ENCODE assay signal across 8 cellular contexts in genomic region chr1:223907943-223908587, GRCh38.
DNase-seq lines count a peak whose midpoint lies in the region; ATAC-seq and TF ChIP-seq lines count a peak whose summit lies in the region.
"Not testable (repeated sequence)": the region's sequence is repeated elsewhere in the genome, so short reads cannot be mapped to it uniquely, and the experiment has no call there.

No MANE protein-coding gene starts in this region.

- not testable (repeated sequence) for H3K4me1 Mint-ChIP-seq in H9; naive thymus-derived CD4-positive, alpha-beta T cell

- H3K56ac ChIP-seq in H9 (ENCODE audit: insufficient read length, low read depth, low read length): not testable (repeated sequence)

- not testable (repeated sequence) for H4K5ac ChIP-seq in H9 (ENCODE audit: insufficient read length, low read depth, low read length)

- not testable (repeated sequence) for H3K79me1 ChIP-seq in H9 (ENCODE audit: insufficient read depth, low read depth, low read length, poor library complexity, severe bottlenecking)

- H3K4me1 ChIP-seq in H9 (ENCODE audit: insufficient read depth, low read length); SK-N-SH (ENCODE audit: control insufficient read depth in 1 of 2, insufficient read depth in 2 of 2, low read depth in 1 of 2, low read length in 1 of 2); naive thymus-derived CD4-positive, alpha-beta T cell (ENCODE audit: control insufficient read depth in 2 of 2, insufficient read depth in 2 of 2, low read length in 2 of 2): not testable (repeated sequence)

- H3K23ac ChIP-seq in H9 (ENCODE audit: insufficient read length, low read depth, low read length): not testable (repeated sequence)

- H3K4ac ChIP-seq in H9 (ENCODE audit: low read depth, low read length): not testable (repeated sequence)

- in situ Hi-C loops in astrocyte of the cerebellum (cut with HindIII; ENCODE audit: low sequenced_read_pairs): not testable (repeated sequence)

- H3K4me3 ChIP-seq in SK-N-SH (ENCODE audit: low read depth in 2 of 2, low read length in 1 of 2); astrocyte of the cerebellum (ENCODE audit: low read depth, low read length); fibroblast of villous mesenchyme (ENCODE audit: low read depth, low read length); naive thymus-derived CD4-positive, alpha-beta T cell (ENCODE audit: low read length): not testable (repeated sequence)

- not testable (repeated sequence) for H3T11ph ChIP-seq in H9 (ENCODE audit: low read length)

- H3K79me2 ChIP-seq in H9 (ENCODE audit: insufficient read depth, low read length); SK-N-SH (ENCODE audit: insufficient read depth): not testable (repeated sequence)

- H3K9ac ChIP-seq in H9 (ENCODE audit: extremely low read depth, insufficient read length, low read length); SK-N-SH: not testable (repeated sequence)

- not testable (repeated sequence) for H3K27ac ChIP-seq in H9 (ENCODE audit: insufficient read length, low read depth, low read length); SK-N-SH (ENCODE audit: low read depth in 2 of 2, low read length in 1 of 2); naive thymus-derived CD4-positive, alpha-beta T cell (ENCODE audit: low read depth, low read length)

- intact Hi-C loops in naive thymus-derived CD4-positive, alpha-beta T cell (cut with micrococcal nuclease): loop anchor here in 1 of 2 donors (5.0 kb wide), 2 partner anchors 96 to 211 kb away; no protein-coding TSS in a partner anchor

- 0 out of 7 replicates have a peak overlapping the region, but pooled peaks of 1 of the 3 experiments have one; percentile 27 for H3K27ac Mint-ChIP-seq in H9
- peak overlapping the region in 3 of 9 donors; percentile 29 to 80 (median 55) for H3K27ac Mint-ChIP-seq in naive thymus-derived CD4-positive, alpha-beta T cell

- H2BK5ac ChIP-seq in H9 (ENCODE audit: insufficient read length, low read length): not testable (repeated sequence)

- H3K9me2 ChIP-seq in SK-N-SH: not testable (repeated sequence)

- H2BK12ac ChIP-seq in H9 (ENCODE audit: insufficient read length, low read depth, low read length): not testable (repeated sequence)

- not testable (repeated sequence) for DNase-seq in AG09319 (ENCODE audit: extremely low read depth, low read depth); H9; SK-N-SH; astrocyte of the cerebellum (ENCODE audit: low read depth); fibroblast of villous mesenchyme (ENCODE audit: low read depth)
- peak; percentile 2 for DNase-seq in activated T-cell treated with anti-CD3 and anti-CD28 coated beads for 48 hours (ENCODE audit: low read depth)
- DNase-seq in naive thymus-derived CD4-positive, alpha-beta T cell: peak in 7 of 9 donors; percentile 19 to 61 (median 54)
- DNase-seq in stimulated activated CD4-positive, alpha-beta T cell treated with anti-CD3 and anti-CD28 coated beads, Interleukin-15, amount 100 ng/mL, for 24 hours: peak; percentile 33

- not testable (repeated sequence) for H3K4me3 Mint-ChIP-seq in H9
- peak overlapping the region in 1 of 10 donors; percentile 59 for H3K4me3 Mint-ChIP-seq in naive thymus-derived CD4-positive, alpha-beta T cell

- CTCF ChIA-PET in SK-N-SH (lab: Yijun Ruan, JAX): interaction anchor here (2.0 kb wide), 1 partner anchor 96 kb away, joined by 6 read pairs; no protein-coding TSS in a partner anchor
- CTCF ChIA-PET in naive thymus-derived CD4-positive, alpha-beta T cell (lab: Charles Lee): interaction anchor here (0.7 kb wide), 1 partner anchor 1516 kb away, joined by 4 read pairs; no protein-coding TSS in a partner anchor

- not testable (repeated sequence) for H2AK5ac ChIP-seq in H9 (ENCODE audit: insufficient read length, low read length)

- not testable (repeated sequence) for H3K27me3 ChIP-seq in H9 (ENCODE audit: insufficient read depth, low read length); SK-N-SH (ENCODE audit: insufficient read depth); naive thymus-derived CD4-positive, alpha-beta T cell (ENCODE audit: control insufficient read depth in 2 of 2, insufficient read depth in 2 of 2, low read length in 2 of 2)

- not testable (repeated sequence) for H2AFZ ChIP-seq in H9 (ENCODE audit: low read length); SK-N-SH (ENCODE audit: low read depth)

- not testable (repeated sequence) for H3K4me2 ChIP-seq in H9 (ENCODE audit: insufficient read depth, insufficient read length, low read length); SK-N-SH

- not testable (repeated sequence) for H3K9me3 ChIP-seq in H9 (ENCODE audit: control insufficient read depth, low read depth, low read length); SK-N-SH; naive thymus-derived CD4-positive, alpha-beta T cell (ENCODE audit: control insufficient read depth in 2 of 3, low read length in 3 of 3)

- not testable (repeated sequence) for ATAC-seq in naive thymus-derived CD4-positive, alpha-beta T cell

- not testable (repeated sequence) for H2BK120ac ChIP-seq in H9 (ENCODE audit: low read depth, low read length, poor library complexity, severe bottlenecking)

- H3K18ac ChIP-seq in H9 (ENCODE audit: insufficient read length, low read depth, low read length): not testable (repeated sequence)

- not testable (repeated sequence) for H3K36me3 ChIP-seq in SK-N-SH (replicated peaks in 1 of 2; ENCODE audit: control insufficient read depth in 1 of 2, insufficient read depth in 2 of 2, low read length in 1 of 2); naive thymus-derived CD4-positive, alpha-beta T cell (ENCODE audit: control insufficient read depth in 2 of 3, insufficient read depth in 3 of 3, low read length in 3 of 3)

- H3K9me3 Mint-ChIP-seq in H9; naive thymus-derived CD4-positive, alpha-beta T cell: not testable (repeated sequence)

- H4K20me1 ChIP-seq in H9 (ENCODE audit: control insufficient read depth, insufficient read depth, insufficient read length); SK-N-SH (ENCODE audit: insufficient read depth): not testable (repeated sequence)

- H2BK15ac ChIP-seq in H9 (ENCODE audit: low read depth, low read length): not testable (repeated sequence)

- peak; percentile 15 for TF ChIP-seq CTCF in AG09319 (IDR thresholded peaks at IDR 0.05; ENCODE audit: low read depth, low read length)
- TF ChIP-seq CTCF in H9 (conservative IDR thresholded peaks at IDR 0.05): peak; percentile 52
- TF ChIP-seq CTCF in SK-N-SH (IDR thresholded peaks at IDR 0.05): peak; percentile 53
- TF ChIP-seq CTCF in astrocyte of the cerebellum (IDR thresholded peaks at IDR 0.05; ENCODE audit: low read depth, low read length, missing control alignments): peak; percentile 24
- peak; percentile 9 for TF ChIP-seq CTCF in fibroblast of villous mesenchyme (IDR thresholded peaks at IDR 0.05; ENCODE audit: insufficient read depth, low read depth, low read length)

- H2BK20ac ChIP-seq in H9 (ENCODE audit: low read depth, low read length, poor library complexity, severe bottlenecking): not testable (repeated sequence)

- WGBS in H9 (ENCODE audit: extremely low coverage, insufficient read length, low lambda C conversion rate): no CpG with 5 or more reads among the region's 4 CpGs
- WGBS in SK-N-SH (ENCODE audit: low lambda C conversion rate): 31% methylated on average over 4 of the region's 4 CpGs

- POLR2A ChIA-PET in SK-N-SH (lab: Yijun Ruan, JAX); naive thymus-derived CD4-positive, alpha-beta T cell (lab: Charles Lee): not testable (repeated sequence)

- H4K91ac ChIP-seq in H9 (ENCODE audit: insufficient read length, low read depth, low read length): not testable (repeated sequence)

- H3K36me3 Mint-ChIP-seq in H9 (ENCODE audit: insufficient read depth in 1 of 3, low read depth in 3 of 3); naive thymus-derived CD4-positive, alpha-beta T cell: not testable (repeated sequence)

- not testable (repeated sequence) for TF ChIP-seq EP300 in SK-N-SH (IDR thresholded peaks at IDR 0.05; ENCODE audit: borderline replicate concordance in 1 of 2, low read depth in 1 of 2, low read length in 1 of 2)

- not testable (repeated sequence) for H3K27me3 Mint-ChIP-seq in H9 (ENCODE audit: low read depth); naive thymus-derived CD4-positive, alpha-beta T cell

- not testable (repeated sequence) for H4K8ac ChIP-seq in H9 (replicated peaks; ENCODE audit: insufficient read length, low read depth, low read length)

- TF ChIP-seq RAD21 in SK-N-SH (IDR thresholded peaks at IDR 0.05; ENCODE audit: low read length): peak; percentile 13; the same call in 1 of the 2 replicates

- H3K14ac ChIP-seq in H9 (ENCODE audit: insufficient read depth, low read length): not testable (repeated sequence)

- not testable (repeated sequence) for H3K23me2 ChIP-seq in H9 (ENCODE audit: insufficient read length, low read depth, low read length, poor library complexity, severe bottlenecking)

- H3F3A ChIP-seq in SK-N-SH (replicated peaks; ENCODE audit: insufficient read depth): not testable (repeated sequence)
